26 cellular contexts compared by ENCODE assay signal in the genomic region with DNA sequence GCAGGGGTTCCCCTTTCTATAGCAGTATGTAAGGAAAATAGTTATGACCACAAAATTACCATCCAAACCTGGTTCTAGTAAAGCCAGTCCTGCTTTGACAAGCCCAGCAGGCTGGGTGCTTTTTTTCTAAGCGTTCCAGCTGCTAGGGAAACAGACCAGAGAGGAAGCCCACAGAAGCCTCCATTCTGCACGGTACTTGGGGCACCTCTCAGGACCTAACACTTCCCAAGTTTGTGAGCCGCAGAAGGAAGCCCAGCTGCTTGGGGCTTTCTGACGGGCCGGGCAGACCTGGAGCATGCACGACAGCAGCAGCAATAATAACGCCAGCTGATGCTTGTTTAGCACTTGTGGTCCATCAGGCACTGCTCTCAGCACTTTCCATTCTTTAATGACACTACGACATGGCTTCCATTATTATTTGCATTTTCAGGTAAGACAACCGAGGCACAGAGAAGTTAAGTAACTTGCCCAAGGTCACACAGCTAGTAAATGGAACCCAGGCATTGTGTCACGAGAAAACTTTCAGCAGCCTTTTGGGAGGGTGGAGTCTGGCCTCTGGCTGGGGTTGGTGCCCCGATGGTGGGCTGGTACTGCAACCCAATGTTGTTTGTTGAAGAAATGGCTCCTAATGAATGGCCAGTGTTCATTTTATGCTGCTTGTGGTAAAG. TPM values are rescaled to one million over a fixed set of nuclear protein-coding genes. Genes with fewer than 3 reads are reported as not detected.
"Had no signal": no experiment of that assay in that cellular context is flagged by ENCODE, and none has a peak within 500 bp of the region (broad histone marks: within the 10 kb centered on the region; RNA-seq: fewer than 3 reads in every experiment).

No MANE protein-coding gene starts in this region.

- H3K36me3 ChIP-seq: adrenal gland, breast epithelium, Peyer's patch had no signal

- H3K4me1 Mint-ChIP-seq: activated T-helper 17 cell treated with anti-CD3 and anti-CD28 coated beads, Interleukin-2, amount 50 U/mL, for 72 hours had no signal

- DNase-seq: activated B cell treated with CpG ODN at 0.5 μM for 24 hours; activated CD4-positive, alpha-beta memory T cell treated with anti-CD3 and anti-CD28 coated beads for 36 hours; activated CD4-positive, alpha-beta T cell treated with anti-CD3 and anti-CD28 coated beads, Interleukin-2, amount 10 ng/mL, durations not matched to agents 7 days and 5 days; activated CD8-positive, alpha-beta memory T cell treated with anti-CD3 and anti-CD28 coated beads for 24 hours; activated gamma-delta T cell; activated naive CD4-positive, alpha-beta T cell treated with anti-CD3 and anti-CD28 coated beads for 36 hours; activated naive CD8-positive, alpha-beta T cell treated with anti-CD3 and anti-CD28 coated beads, Interleukin-2, amount 10 ng/mL, durations not matched to agents 7 days and 5 days; activated T-cell treated with anti-CD3 and anti-CD28 coated beads, Interleukin-2, amount 50 U/mL, for 48 hours; adrenal gland; aorta; caudate nucleus; NCI-H1092; NCI-H1417; NCI-H1930; NCI-H345; NCI-H510A; NCI-H526 treated with DMSO at 0.1 percent for 48 hours; NCI-H82; Peyer's patch; SHP77; T-helper 17 cell; T1000 had no signal

- H3K27ac ChIP-seq: adrenal gland, breast epithelium, KMS-11, Peyer's patch had no signal

- H3K4me3 ChIP-seq: adrenal gland, breast epithelium, Peyer's patch had no signal

- H3K4me2 ChIP-seq: KMS-11 had no signal

- H3K36me3 Mint-ChIP-seq: activated CD4-positive, alpha-beta memory T cell treated with anti-CD3 and anti-CD28 coated beads for 36 hours; activated naive CD8-positive, alpha-beta T cell treated with anti-CD3 and anti-CD28 coated beads, Interleukin-2, amount 10 ng/mL, durations not matched to agents 7 days and 5 days had no signal

- H3K4me3 Mint-ChIP-seq: activated B cell treated with CpG ODN at 0.5 μM for 24 hours; activated CD4-positive, alpha-beta memory T cell treated with anti-CD3 and anti-CD28 coated beads for 36 hours; activated CD4-positive, alpha-beta T cell treated with anti-CD3 and anti-CD28 coated beads, Interleukin-2, amount 10 ng/mL, durations not matched to agents 7 days and 5 days; activated naive CD4-positive, alpha-beta T cell treated with anti-CD3 and anti-CD28 coated beads for 36 hours; activated naive CD8-positive, alpha-beta T cell treated with anti-CD3 and anti-CD28 coated beads, Interleukin-2, amount 10 ng/mL, durations not matched to agents 7 days and 5 days; activated T-helper 17 cell treated with anti-CD3 and anti-CD28 coated beads, Interleukin-2, amount 50 U/mL, for 72 hours; T-helper 17 cell had no signal

- ATAC-seq: activated T-helper 17 cell treated with anti-CD3 and anti-CD28 coated beads, Interleukin-2, amount 50 U/mL, for 72 hours; T-helper 17 cell had no signal

- H3K9me3 ChIP-seq: adrenal gland, breast epithelium, Peyer's patch had no signal

- H3K9me3 Mint-ChIP-seq: activated B cell treated with CpG ODN at 0.5 μM for 24 hours; activated CD4-positive, alpha-beta memory T cell treated with anti-CD3 and anti-CD28 coated beads for 36 hours; activated CD4-positive, alpha-beta T cell treated with anti-CD3 and anti-CD28 coated beads, Interleukin-2, amount 10 ng/mL, durations not matched to agents 7 days and 5 days; activated naive CD4-positive, alpha-beta T cell treated with anti-CD3 and anti-CD28 coated beads for 36 hours; activated naive CD8-positive, alpha-beta T cell treated with anti-CD3 and anti-CD28 coated beads, Interleukin-2, amount 10 ng/mL, durations not matched to agents 7 days and 5 days; activated T-helper 17 cell treated with anti-CD3 and anti-CD28 coated beads, Interleukin-2, amount 50 U/mL, for 72 hours had no signal

- H3K27ac Mint-ChIP-seq: activated B cell treated with CpG ODN at 0.5 μM for 24 hours; activated CD4-positive, alpha-beta memory T cell treated with anti-CD3 and anti-CD28 coated beads for 36 hours; activated CD4-positive, alpha-beta T cell treated with anti-CD3 and anti-CD28 coated beads, Interleukin-2, amount 10 ng/mL, durations not matched to agents 7 days and 5 days; activated naive CD4-positive, alpha-beta T cell treated with anti-CD3 and anti-CD28 coated beads for 36 hours; activated naive CD8-positive, alpha-beta T cell treated with anti-CD3 and anti-CD28 coated beads, Interleukin-2, amount 10 ng/mL, durations not matched to agents 7 days and 5 days; activated T-helper 17 cell treated with anti-CD3 and anti-CD28 coated beads, Interleukin-2, amount 50 U/mL, for 72 hours; T-helper 17 cell had no signal

- FAIRE-seq: TTC549 had no signal

RNA-seq across cellular contexts. Expression of gene LMX1B, which starts 15.4 kb away (rescaled TPM):
- total RNA-seq: activated B cell treated with CpG ODN at 0.5 μM for 24 hours; activated CD4-positive, alpha-beta memory T cell treated with anti-CD3 and anti-CD28 coated beads for 36 hours; activated CD4-positive, alpha-beta T cell treated with anti-CD3 and anti-CD28 coated beads, Interleukin-2, amount 10 ng/mL, durations not matched to agents 7 days and 5 days; activated naive CD4-positive, alpha-beta T cell treated with anti-CD3 and anti-CD28 coated beads for 36 hours; activated naive CD8-positive, alpha-beta T cell treated with anti-CD3 and anti-CD28 coated beads, Interleukin-2, amount 10 ng/mL, durations not matched to agents 7 days and 5 days; activated T-helper 17 cell treated with anti-CD3 and anti-CD28 coated beads, Interleukin-2, amount 50 U/mL, for 72 hours; Peyer's patch; T-helper 17 cell had no signal
- polyA plus RNA-seq: aorta had no signal
